20 cellular contexts compared by ENCODE assay signal in the genomic region with DNA sequence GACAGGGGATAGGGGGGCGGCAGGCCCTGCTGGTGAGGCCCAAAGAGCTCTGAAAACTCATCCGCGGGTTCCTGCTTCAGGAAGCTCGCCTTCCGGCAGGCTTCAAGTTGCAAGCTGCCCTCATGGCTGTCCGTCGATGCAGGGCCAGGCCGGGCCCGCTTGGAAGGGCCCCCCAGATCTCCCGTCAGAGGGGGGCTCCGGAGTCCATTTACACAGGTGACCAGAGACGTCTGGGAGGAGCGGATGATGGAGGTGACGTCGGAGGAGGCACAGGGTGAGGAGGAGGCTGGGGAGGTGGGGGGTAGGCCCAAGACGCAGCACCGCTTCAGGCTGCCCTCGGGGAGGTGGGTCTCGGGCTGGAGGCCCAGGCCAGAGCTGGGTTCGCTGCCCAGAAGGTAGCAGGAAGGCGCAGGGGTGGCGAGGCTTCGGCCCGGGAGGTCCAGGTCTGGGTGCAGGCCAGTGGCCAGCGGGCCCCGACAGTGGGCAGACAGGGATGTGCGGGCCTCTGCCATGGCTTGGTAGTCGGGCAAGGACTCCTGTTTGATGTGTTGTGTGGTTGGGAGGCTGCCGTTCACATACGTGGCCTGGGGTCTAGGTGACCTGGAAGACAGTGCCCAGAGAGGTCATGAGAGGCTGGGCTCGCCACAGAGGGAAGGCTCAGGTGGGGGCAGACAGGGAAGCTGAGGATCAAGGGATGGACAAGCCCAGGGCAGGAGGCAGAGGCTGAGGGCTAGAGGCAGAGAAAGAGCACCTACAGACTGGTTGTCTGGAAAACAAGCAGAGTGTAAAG.
DNase-seq lines count a peak whose midpoint lies in the region; ATAC-seq and TF ChIP-seq lines count a peak whose summit lies in the region.
"Had no signal": no experiment of that assay in that cellular context is flagged by ENCODE, and none has a peak within 500 bp of the region (broad histone marks: within the 10 kb centered on the region; RNA-seq: fewer than 3 reads in every experiment).

No MANE protein-coding gene starts in this region.

- peak; percentile 33; the same call in 1 of the 2 replicates for TF ChIP-seq CTCF in 22Rv1 (IDR thresholded peaks at IDR 0.05)
- peak; percentile 4 for TF ChIP-seq CTCF in chondrocyte (IDR thresholded peaks at IDR 0.05)

- DNase-seq in activated effector memory CD4-positive, alpha-beta T cell treated with anti-CD3 and anti-CD28 coated beads, Interleukin-2, amount 50 U/mL, for 16 hours: peak; percentile 37
- no peak for DNase-seq in activated effector memory CD4-positive, alpha-beta T cell treated with Interleukin-2 at 50 U/mL for 16 hours
- DNase-seq in chondrocyte (ENCODE audit: low spot score) (peak; percentile 85), sciatic nerve (ENCODE audit: low spot score) (peak; percentile 55), OCI-M1 (lab: John Stamatoyannopoulos, UW) (no peak)
- DNase-seq: CD4-positive, CD25-positive, alpha-beta regulatory T cell; DND-41; GM23248; MV-4-11; NCI-H1105 treated with DMSO at 0.1 percent for 48 hours; NCI-H146; NCI-H1930; NCI-H2107; NCI-H446; NCI-H524 treated with DMSO at 0.1 percent for 48 hours; PC-3; SJCRH30 had no signal

- H3K27me3 Mint-ChIP-seq in chondrocyte (ENCODE audit: low read depth): no peaks in the 10 kb centered on the region
- H3K27me3 Mint-ChIP-seq: CD4-positive, CD25-positive, alpha-beta regulatory T cell had no signal

- no peak overlapping the region for H3K27ac Mint-ChIP-seq in chondrocyte (ENCODE audit: unreplicated experiment)
- H3K27ac Mint-ChIP-seq: CD4-positive, CD25-positive, alpha-beta regulatory T cell had no signal

- H3K4me3 Mint-ChIP-seq in chondrocyte (ENCODE audit: unreplicated experiment): no peak overlapping the region
- H3K4me3 Mint-ChIP-seq: CD4-positive, CD25-positive, alpha-beta regulatory T cell had no signal

- no peak overlapping the region for H3K27ac ChIP-seq in 22Rv1
- H3K27ac ChIP-seq: BLaER1, GM23248, SJCRH30 had no signal

- no peaks in the 10 kb centered on the region for H3K9me3 Mint-ChIP-seq in chondrocyte (ENCODE audit: low read depth)
- H3K9me3 Mint-ChIP-seq: CD4-positive, CD25-positive, alpha-beta regulatory T cell had no signal

- intact Hi-C loops in sciatic nerve (cut with DNase I): no loop called here

- peaks cover 10% of the 10 kb centered on the region for H3K36me3 Mint-ChIP-seq in chondrocyte (ENCODE audit: low read depth)
- H3K36me3 Mint-ChIP-seq: CD4-positive, CD25-positive, alpha-beta regulatory T cell had no signal

- H3K4me1 Mint-ChIP-seq in chondrocyte (ENCODE audit: low read depth): peaks cover 25% of the 10 kb centered on the region

- ATAC-seq in sciatic nerve: no peak
- no peak for ATAC-seq in GM18909 (IDR thresholded peaks at IDR 0.05; ENCODE audit: poor library complexity, unreplicated experiment)
- ATAC-seq: PC-3 had no signal

Comparison
In these comparisons a context has a peak if more than half of its experiments do, and no peak if none do; other contexts are left out.
1. DNase-seq: peak in activated effector memory CD4-positive, alpha-beta T cell treated with anti-CD3 and anti-CD28 coated beads, Interleukin-2, amount 50 U/mL, for 16 hours (single experiment), chondrocyte (single experiment) and sciatic nerve (single experiment); none in activated effector memory CD4-positive, alpha-beta T cell treated with Interleukin-2 at 50 U/mL for 16 hours (single experiment) and OCI-M1 (single experiment).